In the genomic region with DNA sequence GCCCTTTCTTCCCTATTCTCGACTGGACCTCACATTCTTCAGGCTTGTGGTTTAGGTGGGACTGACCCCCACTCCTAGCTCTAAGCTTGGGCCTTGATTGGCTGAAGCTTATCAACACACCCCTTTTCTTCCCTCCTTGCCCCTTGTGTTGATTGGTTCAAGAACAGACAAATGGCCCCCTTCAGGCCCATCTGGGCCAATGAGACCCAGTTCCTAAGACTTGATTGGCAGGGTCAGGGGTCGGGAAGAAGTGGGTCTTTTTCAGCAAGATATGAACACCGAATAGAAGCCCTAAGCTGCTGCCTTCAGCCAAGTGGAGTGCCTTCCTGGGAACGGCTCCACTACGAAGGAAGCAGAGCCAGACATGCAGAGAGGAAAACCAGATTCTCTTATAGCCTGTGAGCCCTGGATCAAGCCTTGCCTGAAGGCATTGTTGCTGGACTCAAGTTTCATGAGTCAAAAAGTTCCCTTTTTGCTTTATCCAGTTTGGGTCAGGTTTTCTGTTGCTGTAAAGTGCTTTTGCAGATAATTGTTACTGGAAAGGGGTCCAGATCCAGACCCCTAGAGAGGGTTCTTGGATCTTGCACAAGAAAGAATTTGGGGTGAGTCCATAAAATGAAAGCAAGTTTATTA, we compare ENCODE assay signal across 1 cellular context.
TF ChIP-seq lines count a peak whose summit lies in the region.

No MANE protein-coding gene starts in this region.

TF ChIP-seq in H1, 55 proteins besides CTCF, POLR2A, EP300 and RAD21:
- TF ChIP-seq GABPA (IDR thresholded peaks at IDR 0.05; ENCODE audit: borderline replicate concordance, insufficient read depth, low read length) (no peak), SAP30 (IDR thresholded peaks at IDR 0.05; ENCODE audit: insufficient read depth, insufficient replicate concordance, low read length) (no peak), KDM1A (IDR thresholded peaks at IDR 0.05; ENCODE audit: borderline replicate concordance, low read length) (peak; percentile 69; the same call in 1 of the 2 replicates), HDAC2 (IDR thresholded peaks at IDR 0.05; ENCODE audit: borderline replicate concordance in 1 of 2, low read depth in 2 of 2, low read length in 2 of 2) (0 out of 4 replicates have a peak, but pooled peaks of 1 of the 2 experiments have one; percentile 32), KDM4A (IDR thresholded peaks at IDR 0.05; ENCODE audit: low read depth, low read length, severe bottlenecking) (no peak), SP1 (IDR thresholded peaks at IDR 0.05; ENCODE audit: low read depth, low read length) (0 out of 2 replicates have a peak, but pooled peaks have one; percentile 48)
